Comparison of ENCODE assay signal across 9 cellular contexts in genomic region chr2:143451622-143452021, GRCh38.
A peak's percentile ranks its signal among the peaks of the same experiment; 100 is the strongest.
DNase-seq lines count a peak whose midpoint lies in the region; ATAC-seq and TF ChIP-seq lines count a peak whose summit lies in the region.
"Had no signal": no experiment of that assay in that cellular context is flagged by ENCODE, and none has a peak within 500 bp of the region (broad histone marks: within the 10 kb centered on the region; RNA-seq: fewer than 3 reads in every experiment).

No MANE protein-coding gene starts in this region.

- no peaks in the 10 kb centered on the region for H3K9me3 Mint-ChIP-seq in nephron progenitor cell

- intact Hi-C loops in psoas muscle (cut with DNase I): no loop called here

- TF ChIP-seq CTCF in nephron progenitor cell (IDR thresholded peaks at IDR 0.05) (no peak), psoas muscle (IDR thresholded peaks at IDR 0.05) (no peak)

- 20 to 31% (median 30%) methylated on average over 2 of the region's 2 CpGs for WGBS in psoas muscle, 3 donors

- no peaks in the 10 kb centered on the region for H3K9me3 ChIP-seq in psoas muscle

- DNase-seq in NOMO-1 (lab: John Stamatoyannopoulos, UW; ENCODE audit: unreplicated experiment in 2 of 2) (peak; percentile 73 to 94), nephron progenitor cell (peak; percentile 5), NCI-H146 (lab: John Stamatoyannopoulos, UW) (no peak), T-helper 9 cell (no peak), psoas muscle (no peak)
- DNase-seq: activated CD4-positive, alpha-beta T cell treated with anti-CD3 and anti-CD28 coated beads for 4 hours; stimulated activated CD4-positive, alpha-beta T cell treated with anti-CD3 and anti-CD28 coated beads, Interleukin-2, amount 100 ng/mL, for 24 hours had no signal

- H3K4me3 ChIP-seq in psoas muscle: no peak overlapping the region

- peaks cover 35% of the 10 kb centered on the region for H3K4me1 Mint-ChIP-seq in nephron progenitor cell

- H3K4me1 ChIP-seq in psoas muscle: no peaks in the 10 kb centered on the region

- ATAC-seq in GM18870 (IDR thresholded peaks at IDR 0.05; ENCODE audit: unreplicated experiment): peak; percentile 96
- ATAC-seq in HG02623 (IDR thresholded peaks at IDR 0.05; ENCODE audit: unreplicated experiment): peak; percentile 82
- no peak for ATAC-seq in psoas muscle

- no peak overlapping the region for H3K27ac Mint-ChIP-seq in nephron progenitor cell

- no peaks in the 10 kb centered on the region for H3K27me3 Mint-ChIP-seq in nephron progenitor cell (ENCODE audit: low read depth, poor library complexity)

- no peaks in the 10 kb centered on the region for H3K27me3 ChIP-seq in psoas muscle (ENCODE audit: insufficient read depth in 3 of 3, low read length in 2 of 3)

- no peaks in the 10 kb centered on the region for H3K36me3 Mint-ChIP-seq in nephron progenitor cell (ENCODE audit: low read depth)

- H3K27ac ChIP-seq in psoas muscle: no peak overlapping the region

- no peaks in the 10 kb centered on the region for H3K36me3 ChIP-seq in psoas muscle (ENCODE audit: insufficient read depth in 1 of 2, low read depth in 1 of 2)

- H3K4me3 Mint-ChIP-seq in nephron progenitor cell: no peak overlapping the region

Comparison
In these comparisons a context has a peak if more than half of its experiments do, and no peak if none do; other contexts are left out.
1. ATAC-seq: peak in GM18870 (single experiment) and HG02623 (single experiment); none in psoas muscle (0 of 4).
2. DNase-seq: peak in NOMO-1 (2 of 2) and nephron progenitor cell (single experiment); none in NCI-H146 (single experiment), T-helper 9 cell (single experiment) and psoas muscle (0 of 2).